Comparison of ENCODE assay signal across 28 cellular contexts in genomic region chr19:2500157-2500556, GRCh38.
"Had no signal": no experiment of that assay in that cellular context is flagged by ENCODE, and none has a peak within 500 bp of the region (broad histone marks: within the 10 kb centered on the region; RNA-seq: fewer than 3 reads in every experiment).

No MANE protein-coding gene starts in this region.

- H3K27ac ChIP-seq: adrenal gland, coronary artery, dorsolateral prefrontal cortex, hepatocyte, neural progenitor cell, upper lobe of right lung had no signal

- H3K9me3 Mint-ChIP-seq: activated CD4-positive, alpha-beta memory T cell treated with anti-CD3 and anti-CD28 coated beads, Interleukin-2, amount 10 ng/mL, durations not matched to agents 7 days and 5 days; activated CD4-positive, alpha-beta T cell treated with anti-CD3 and anti-CD28 coated beads, Interleukin-2, amount 10 ng/mL, durations not matched to agents 7 days and 5 days; activated T-cell treated with anti-CD3 and anti-CD28 coated beads, Interleukin-2, amount 50 U/mL, for 4 hours; activated T-helper 2 cell treated with anti-CD3 and anti-CD28 coated beads, Interferon-gamma antibody, Interleukin-2, Interleukin-4, amounts not matched to agents 10 μg/mL and 5 μg/mL and 100 μg/mL, durations not matched to agents 14 hours and 24 hours and 36 hours; naive thymus-derived CD8-positive, alpha-beta T cell; neural progenitor cell; stimulated activated effector memory CD8-positive, alpha-beta T cell treated with anti-CD3 and anti-CD28 coated beads, Interleukin-12 subunit alpha, Interleukin-12 subunit beta, amount 100 ng/mL, for 72 hours; stimulated activated naive CD8-positive, alpha-beta T cell treated with anti-CD3 and anti-CD28 coated beads, Interleukin-15, Interleukin-2, amounts not matched to agents 100 ng/mL and 50 ng/mL, for 24 hours; T-helper 1 cell treated with Interleukin-12 subunit alpha and Interleukin-12 subunit beta and Interleukin-4 antibody, amounts not matched to agents 30 μg/mL and 1 μg/mL, for 36 hours; WTC11 had no signal

- H3K36me3 ChIP-seq: adrenal gland, neural progenitor cell, upper lobe of right lung had no signal

- H2AFZ ChIP-seq: hepatocyte, neural progenitor cell had no signal

- H3K4me3 Mint-ChIP-seq: activated CD4-positive, alpha-beta memory T cell treated with anti-CD3 and anti-CD28 coated beads, Interleukin-2, amount 10 ng/mL, durations not matched to agents 7 days and 5 days; activated CD4-positive, alpha-beta T cell treated with anti-CD3 and anti-CD28 coated beads, Interleukin-2, amount 10 ng/mL, durations not matched to agents 7 days and 5 days; activated naive CD8-positive, alpha-beta T cell; activated T-cell treated with anti-CD3 and anti-CD28 coated beads, Interleukin-2, amount 50 U/mL, for 4 hours; brain; naive thymus-derived CD8-positive, alpha-beta T cell; neural progenitor cell; stimulated activated effector memory CD8-positive, alpha-beta T cell treated with anti-CD3 and anti-CD28 coated beads, Interleukin-12 subunit alpha, Interleukin-12 subunit beta, amount 100 ng/mL, for 72 hours; stimulated activated naive CD8-positive, alpha-beta T cell treated with anti-CD3 and anti-CD28 coated beads, Interleukin-15, Interleukin-2, amounts not matched to agents 100 ng/mL and 50 ng/mL, for 24 hours; T-helper 1 cell treated with Interleukin-12 subunit alpha and Interleukin-12 subunit beta and Interleukin-4 antibody, amounts not matched to agents 30 μg/mL and 1 μg/mL, for 36 hours; WTC11 had no signal

- H3K36me3 Mint-ChIP-seq: activated naive CD8-positive, alpha-beta T cell; brain; naive thymus-derived CD8-positive, alpha-beta T cell; neural progenitor cell; stimulated activated effector memory CD8-positive, alpha-beta T cell treated with anti-CD3 and anti-CD28 coated beads, Interleukin-12 subunit alpha, Interleukin-12 subunit beta, amount 100 ng/mL, for 72 hours; WTC11 had no signal

- H3K27me3 ChIP-seq: adrenal gland, dorsolateral prefrontal cortex, hepatocyte, upper lobe of right lung had no signal

- H3K4me3 ChIP-seq: adrenal gland, coronary artery, dorsolateral prefrontal cortex, hepatocyte, neural progenitor cell, upper lobe of right lung had no signal

- H3K9ac ChIP-seq: neural progenitor cell had no signal

- H3K27ac Mint-ChIP-seq: activated CD4-positive, alpha-beta memory T cell treated with anti-CD3 and anti-CD28 coated beads, Interleukin-2, amount 10 ng/mL, durations not matched to agents 7 days and 5 days; activated CD4-positive, alpha-beta T cell treated with anti-CD3 and anti-CD28 coated beads, Interleukin-2, amount 10 ng/mL, durations not matched to agents 7 days and 5 days; activated naive CD8-positive, alpha-beta T cell; activated T-helper 2 cell treated with anti-CD3 and anti-CD28 coated beads, Interferon-gamma antibody, Interleukin-2, Interleukin-4, amounts not matched to agents 10 μg/mL and 5 μg/mL and 100 μg/mL, durations not matched to agents 14 hours and 24 hours and 36 hours; neural progenitor cell; stimulated activated effector memory CD8-positive, alpha-beta T cell treated with anti-CD3 and anti-CD28 coated beads, Interleukin-12 subunit alpha, Interleukin-12 subunit beta, amount 100 ng/mL, for 72 hours; stimulated activated naive CD8-positive, alpha-beta T cell treated with anti-CD3 and anti-CD28 coated beads, Interleukin-15, Interleukin-2, amounts not matched to agents 100 ng/mL and 50 ng/mL, for 24 hours; T-helper 1 cell treated with Interleukin-12 subunit alpha and Interleukin-12 subunit beta and Interleukin-4 antibody, amounts not matched to agents 30 μg/mL and 1 μg/mL, for 36 hours; WTC11 had no signal

- DNase-seq: activated CD4-positive, alpha-beta memory T cell treated with anti-CD3 and anti-CD28 coated beads, Interleukin-2, amount 10 ng/mL, durations not matched to agents 7 days and 5 days; activated CD4-positive, alpha-beta T cell treated with anti-CD3 and anti-CD28 coated beads for 1 hour; activated CD4-positive, alpha-beta T cell treated with anti-CD3 and anti-CD28 coated beads, Interleukin-2, amount 10 ng/mL, durations not matched to agents 7 days and 5 days; activated naive CD4-positive, alpha-beta T cell; activated T-cell treated with anti-CD3 and anti-CD28 coated beads, Interleukin-2, amount 50 U/mL, for 4 hours; adrenal gland; aorta; dorsolateral prefrontal cortex; effector memory CD4-positive, alpha-beta T cell; glutamatergic neuron; islet precursor cell; mammary epithelial cell; naive thymus-derived CD8-positive, alpha-beta T cell; small intestine; stimulated activated CD4-positive, alpha-beta T cell treated with anti-CD3 and anti-CD28 coated beads, Interleukin-4, amount 100 ng/mL, for 24 hours; SW 1271; T1000; upper lobe of right lung had no signal

- H3K4me2 ChIP-seq: hepatocyte, neural progenitor cell had no signal

- H3K9me3 ChIP-seq: adrenal gland, upper lobe of right lung had no signal

- H3K27me3 Mint-ChIP-seq: activated naive CD8-positive, alpha-beta T cell had no signal

- ATAC-seq: activated T-cell treated with anti-CD3 and anti-CD28 coated beads, Interleukin-2, amount 50 U/mL, for 4 hours; naive thymus-derived CD8-positive, alpha-beta T cell; stimulated activated effector memory CD8-positive, alpha-beta T cell treated with anti-CD3 and anti-CD28 coated beads, Interleukin-12 subunit alpha, Interleukin-12 subunit beta, amount 100 ng/mL, for 72 hours; WTC11 had no signal
